Comparison of ENCODE assay signal across 8 cellular contexts in genomic region chr9:110029422-110029814, GRCh38.
DNase-seq lines count a peak whose midpoint lies in the region; ATAC-seq lines count a peak whose summit lies in the region.

No MANE protein-coding gene starts in this region.

- peaks cover 52% of the 10 kb centered on the region for H3K4me1 ChIP-seq in SJCRH30
- H3K4me1 ChIP-seq in Karpas-422 (ENCODE audit: low read length), result no peaks in the 10 kb centered on the region
- peaks cover 3% of the 10 kb centered on the region for H3K4me1 ChIP-seq in effector memory CD4-positive, alpha-beta T cell (ENCODE audit: control insufficient read depth, insufficient read depth, low read length, poor library complexity, severe bottlenecking)

- H3K9me2 ChIP-seq in Karpas-422 (replicated peaks; ENCODE audit: insufficient read depth, low read length), result no peaks in the 10 kb centered on the region

- H2AFZ ChIP-seq in Karpas-422 (ENCODE audit: low read length), result no peak overlapping the region

- H3K9me3 ChIP-seq in SJCRH30 (replicated peaks) (no peaks in the 10 kb centered on the region), Karpas-422 (ENCODE audit: low read length) (no peaks in the 10 kb centered on the region)
- no peaks in the 10 kb centered on the region for H3K9me3 ChIP-seq in effector memory CD4-positive, alpha-beta T cell (ENCODE audit: control insufficient read depth, low read length)

- no peaks in the 10 kb centered on the region for H3K79me2 ChIP-seq in Karpas-422 (ENCODE audit: low read length)

- H3K36me3 ChIP-seq in SJCRH30, result no peaks in the 10 kb centered on the region
- H3K36me3 ChIP-seq in Karpas-422 (ENCODE audit: insufficient read depth, low read length), result no peaks in the 10 kb centered on the region
- no peaks in the 10 kb centered on the region for H3K36me3 ChIP-seq in effector memory CD4-positive, alpha-beta T cell (ENCODE audit: control insufficient read depth, insufficient read depth, low read length)

- H4K20me1 ChIP-seq in Karpas-422 (ENCODE audit: insufficient read depth, low read depth, low read length), result no peaks in the 10 kb centered on the region

- no peak overlapping the region for H3K4me3 ChIP-seq in SJCRH30
- H3K4me3 ChIP-seq in Karpas-422 (ENCODE audit: low read length), result no peak overlapping the region
- no peak overlapping the region for H3K4me3 ChIP-seq in effector memory CD4-positive, alpha-beta T cell (ENCODE audit: insufficient read depth, low read depth, low read length, poor library complexity, severe bottlenecking)

- no peak for ATAC-seq in HG02763 (IDR thresholded peaks at IDR 0.05; ENCODE audit: unreplicated experiment)

- H3K27ac ChIP-seq in SJCRH30 (peak overlapping the region; percentile 34), Karpas-422 (ENCODE audit: low read length) (no peak overlapping the region)
- H3K27ac ChIP-seq in effector memory CD4-positive, alpha-beta T cell (ENCODE audit: insufficient read depth, low read length, poor library complexity, severe bottlenecking), result no peak overlapping the region

- DNase-seq in EL (peak; percentile 95), SJCRH30 (peak in 1 of 2 experiments; percentile 45), glomerular endothelial cell (ENCODE audit: extremely low read depth, low read depth, low spot score) (peak; percentile 96), renal cortical epithelial cell (ENCODE audit: low read depth) (peak; percentile 98), Karpas-422 (no peak)
- DNase-seq in effector memory CD4-positive, alpha-beta T cell, result no peak
- DNase-seq in stimulated activated CD4-positive, alpha-beta T cell treated with anti-CD3 and anti-CD28 coated beads, Interleukin-12 subunit alpha, Interleukin-12 subunit beta, amount 100 ng/mL, for 4 hours, result no peak

- H3K9ac ChIP-seq in Karpas-422 (ENCODE audit: low read length), result no peak overlapping the region

- H3K4me2 ChIP-seq in Karpas-422 (ENCODE audit: low read depth, low read length, poor library complexity, severe bottlenecking), result no peak overlapping the region

- H3K27me3 ChIP-seq in SJCRH30 (no peaks in the 10 kb centered on the region), Karpas-422 (ENCODE audit: low read length) (no peaks in the 10 kb centered on the region)
- H3K27me3 ChIP-seq in effector memory CD4-positive, alpha-beta T cell (replicated peaks; ENCODE audit: control insufficient read depth, insufficient read depth, low read length, poor library complexity, severe bottlenecking), result no peaks in the 10 kb centered on the region

Comparison
In these comparisons a context has a peak if more than half of its experiments do, and no peak if none do; other contexts are left out.
1. DNase-seq: peak in EL (single experiment), glomerular endothelial cell (single experiment) and renal cortical epithelial cell (single experiment); none in Karpas-422 (single experiment), effector memory CD4-positive, alpha-beta T cell (0 of 3) and stimulated activated CD4-positive, alpha-beta T cell treated with anti-CD3 and anti-CD28 coated beads, Interleukin-12 subunit alpha, Interleukin-12 subunit beta, amount 100 ng/mL, for 4 hours (single experiment).